Comparison of ENCODE assay signal across 1 cellular context in the genomic region with DNA sequence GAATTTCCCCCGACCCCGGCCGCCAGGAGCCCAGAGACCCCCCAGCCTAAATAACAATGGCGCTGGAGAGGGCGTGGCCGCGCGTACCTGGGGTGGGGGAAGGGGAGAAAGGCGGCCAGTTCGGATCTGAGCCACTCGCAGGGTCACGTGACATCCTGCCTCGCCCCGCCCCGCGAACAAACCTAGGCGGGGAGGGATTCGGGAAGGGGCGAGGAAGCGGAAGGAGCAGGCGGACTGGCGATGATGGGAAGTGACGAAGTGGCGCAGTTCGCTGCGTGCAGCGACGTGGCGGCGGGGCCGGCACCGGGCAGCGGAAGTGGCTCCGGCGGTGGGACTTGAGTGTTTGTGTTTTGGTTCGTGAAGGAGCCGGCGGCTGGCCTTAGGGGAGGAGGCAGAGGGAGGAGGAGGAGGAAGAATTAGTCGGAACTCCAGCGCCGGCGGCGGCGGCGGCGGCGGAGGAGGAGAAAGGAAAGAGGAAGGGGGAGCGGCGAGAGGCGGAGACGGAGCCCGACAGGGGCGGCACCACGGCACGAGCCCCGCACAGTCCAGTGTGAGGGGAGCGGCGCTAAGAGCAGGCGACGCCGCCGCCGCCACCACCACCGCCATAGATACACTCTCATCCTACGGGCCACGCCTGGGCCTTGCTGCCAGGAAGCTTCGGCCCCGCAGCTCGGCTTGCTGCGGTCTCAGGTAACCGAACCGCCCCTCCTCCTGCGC.
TF ChIP-seq lines count a peak whose summit lies in the region.

A gene with protein sequence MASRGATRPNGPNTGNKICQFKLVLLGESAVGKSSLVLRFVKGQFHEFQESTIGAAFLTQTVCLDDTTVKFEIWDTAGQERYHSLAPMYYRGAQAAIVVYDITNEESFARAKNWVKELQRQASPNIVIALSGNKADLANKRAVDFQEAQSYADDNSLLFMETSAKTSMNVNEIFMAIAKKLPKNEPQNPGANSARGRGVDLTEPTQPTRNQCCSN (plus strand): TSS at position 266 of the 717 bp plus-strand sequence. CDS start 3,802 bp downstream, outside the sequence.

TF ChIP-seq in HepG2, 621 proteins besides CTCF, POLR2A, EP300 and RAD21 (continued from another document and continues in another):
- TF ChIP-seq ZEB1 (IDR thresholded peaks at IDR 0.05; ENCODE audit: insufficient replicate concordance, low read depth), result peak; percentile 86
- peak; percentile 80 for TF ChIP-seq ZNF501 (CRISPR knock-in tag; IDR thresholded peaks at IDR 0.05)
- 0 out of 2 replicates have a peak, but pooled peaks have one; percentile 44 for TF ChIP-seq ZNF510 (CRISPR knock-in tag; IDR thresholded peaks at IDR 0.05; ENCODE audit: low read depth)
- no peak for TF ChIP-seq HHEX (CRISPR knock-in tag; IDR thresholded peaks at IDR 0.05)
- no peak; the same call in 1 of the 2 replicates for TF ChIP-seq MIXL1 (CRISPR knock-in tag; IDR thresholded peaks at IDR 0.05)
- no peak for TF ChIP-seq ZNF496 (CRISPR knock-in tag; IDR thresholded peaks at IDR 0.05; ENCODE audit: insufficient replicate concordance)
- TF ChIP-seq ZNF678 (CRISPR knock-in tag; IDR thresholded peaks at IDR 0.05), result no peak
- TF ChIP-seq, protein P1, sequence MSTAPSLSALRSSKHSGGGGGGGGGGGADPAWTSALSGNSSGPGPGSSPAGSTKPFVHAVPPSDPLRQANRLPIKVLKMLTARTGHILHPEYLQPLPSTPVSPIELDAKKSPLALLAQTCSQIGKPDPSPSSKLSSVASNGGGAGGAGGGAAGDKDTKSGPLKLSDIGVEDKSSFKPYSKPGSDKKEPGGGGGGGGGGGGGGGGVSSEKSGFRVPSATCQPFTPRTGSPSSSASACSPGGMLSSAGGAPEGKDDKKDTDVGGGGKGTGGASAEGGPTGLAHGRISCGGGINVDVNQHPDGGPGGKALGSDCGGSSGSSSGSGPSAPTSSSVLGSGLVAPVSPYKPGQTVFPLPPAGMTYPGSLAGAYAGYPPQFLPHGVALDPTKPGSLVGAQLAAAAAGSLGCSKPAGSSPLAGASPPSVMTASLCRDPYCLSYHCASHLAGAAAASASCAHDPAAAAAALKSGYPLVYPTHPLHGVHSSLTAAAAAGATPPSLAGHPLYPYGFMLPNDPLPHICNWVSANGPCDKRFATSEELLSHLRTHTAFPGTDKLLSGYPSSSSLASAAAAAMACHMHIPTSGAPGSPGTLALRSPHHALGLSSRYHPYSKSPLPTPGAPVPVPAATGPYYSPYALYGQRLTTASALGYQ (CRISPR knock-in tag; IDR thresholded peaks at IDR 0.05), result peak; percentile 42; the same call in 1 of the 2 replicates
- no peak for TF ChIP-seq PRPF4 (IDR thresholded peaks at IDR 0.05; ENCODE audit: low read depth, low read length, poor library complexity, severe bottlenecking)
- TF ChIP-seq, protein P2, sequence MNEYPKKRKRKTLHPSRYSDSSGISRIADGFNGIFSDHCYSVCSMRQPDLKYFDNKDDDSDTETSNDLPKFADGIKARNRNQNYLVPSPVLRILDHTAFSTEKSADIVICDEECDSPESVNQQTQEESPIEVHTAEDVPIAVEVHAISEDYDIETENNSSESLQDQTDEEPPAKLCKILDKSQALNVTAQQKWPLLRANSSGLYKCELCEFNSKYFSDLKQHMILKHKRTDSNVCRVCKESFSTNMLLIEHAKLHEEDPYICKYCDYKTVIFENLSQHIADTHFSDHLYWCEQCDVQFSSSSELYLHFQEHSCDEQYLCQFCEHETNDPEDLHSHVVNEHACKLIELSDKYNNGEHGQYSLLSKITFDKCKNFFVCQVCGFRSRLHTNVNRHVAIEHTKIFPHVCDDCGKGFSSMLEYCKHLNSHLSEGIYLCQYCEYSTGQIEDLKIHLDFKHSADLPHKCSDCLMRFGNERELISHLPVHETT (CRISPR knock-in tag; conservative IDR thresholded peaks at IDR 0.05), result no peak; the same call in 1 of the 2 replicates
- TF ChIP-seq NFRKB (IDR thresholded peaks at IDR 0.05), result peak; percentile 58; the same call in 1 of the 2 replicates
- TF ChIP-seq, protein P3, sequence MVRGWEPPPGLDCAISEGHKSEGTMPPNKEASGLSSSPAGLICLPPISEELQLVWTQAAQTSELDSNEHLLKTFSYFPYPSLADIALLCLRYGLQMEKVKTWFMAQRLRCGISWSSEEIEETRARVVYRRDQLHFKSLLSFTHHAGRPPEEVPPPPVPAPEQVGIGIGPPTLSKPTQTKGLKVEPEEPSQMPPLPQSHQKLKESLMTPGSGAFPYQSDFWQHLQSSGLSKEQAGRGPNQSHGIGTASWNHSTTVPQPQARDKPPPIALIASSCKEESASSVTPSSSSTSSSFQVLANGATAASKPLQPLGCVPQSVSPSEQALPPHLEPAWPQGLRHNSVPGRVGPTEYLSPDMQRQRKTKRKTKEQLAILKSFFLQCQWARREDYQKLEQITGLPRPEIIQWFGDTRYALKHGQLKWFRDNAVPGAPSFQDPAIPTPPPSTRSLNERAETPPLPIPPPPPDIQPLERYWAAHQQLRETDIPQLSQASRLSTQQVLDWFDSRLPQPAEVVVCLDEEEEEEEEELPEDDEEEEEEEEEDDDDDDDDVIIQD (CRISPR knock-in tag; IDR thresholded peaks at IDR 0.05; ENCODE audit: low read depth), result peak; percentile 80
- TF ChIP-seq, protein P4, sequence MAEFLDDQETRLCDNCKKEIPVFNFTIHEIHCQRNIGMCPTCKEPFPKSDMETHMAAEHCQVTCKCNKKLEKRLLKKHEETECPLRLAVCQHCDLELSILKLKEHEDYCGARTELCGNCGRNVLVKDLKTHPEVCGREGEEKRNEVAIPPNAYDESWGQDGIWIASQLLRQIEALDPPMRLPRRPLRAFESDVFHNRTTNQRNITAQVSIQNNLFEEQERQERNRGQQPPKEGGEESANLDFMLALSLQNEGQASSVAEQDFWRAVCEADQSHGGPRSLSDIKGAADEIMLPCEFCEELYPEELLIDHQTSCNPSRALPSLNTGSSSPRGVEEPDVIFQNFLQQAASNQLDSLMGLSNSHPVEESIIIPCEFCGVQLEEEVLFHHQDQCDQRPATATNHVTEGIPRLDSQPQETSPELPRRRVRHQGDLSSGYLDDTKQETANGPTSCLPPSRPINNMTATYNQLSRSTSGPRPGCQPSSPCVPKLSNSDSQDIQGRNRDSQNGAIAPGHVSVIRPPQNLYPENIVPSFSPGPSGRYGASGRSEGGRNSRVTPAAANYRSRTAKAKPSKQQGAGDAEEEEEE (CRISPR knock-in tag; IDR thresholded peaks at IDR 0.05; ENCODE audit: borderline replicate concordance), result peak; percentile 68; the same call in 1 of the 2 replicates
- TF ChIP-seq TBX3 (IDR thresholded peaks at IDR 0.05; ENCODE audit: borderline replicate concordance), result peak; percentile 68; the same call in 1 of the 2 replicates
- TF ChIP-seq YEATS2 (CRISPR knock-in tag; IDR thresholded peaks at IDR 0.05; ENCODE audit: borderline replicate concordance), result peak; percentile 94
- TF ChIP-seq NFYB (CRISPR knock-in tag; IDR thresholded peaks at IDR 0.05), result peak; percentile 59
- TF ChIP-seq KDM2A (CRISPR knock-in tag; IDR thresholded peaks at IDR 0.05; ENCODE audit: borderline replicate concordance, low read depth), result peak; percentile 87
- TF ChIP-seq, protein P5, sequence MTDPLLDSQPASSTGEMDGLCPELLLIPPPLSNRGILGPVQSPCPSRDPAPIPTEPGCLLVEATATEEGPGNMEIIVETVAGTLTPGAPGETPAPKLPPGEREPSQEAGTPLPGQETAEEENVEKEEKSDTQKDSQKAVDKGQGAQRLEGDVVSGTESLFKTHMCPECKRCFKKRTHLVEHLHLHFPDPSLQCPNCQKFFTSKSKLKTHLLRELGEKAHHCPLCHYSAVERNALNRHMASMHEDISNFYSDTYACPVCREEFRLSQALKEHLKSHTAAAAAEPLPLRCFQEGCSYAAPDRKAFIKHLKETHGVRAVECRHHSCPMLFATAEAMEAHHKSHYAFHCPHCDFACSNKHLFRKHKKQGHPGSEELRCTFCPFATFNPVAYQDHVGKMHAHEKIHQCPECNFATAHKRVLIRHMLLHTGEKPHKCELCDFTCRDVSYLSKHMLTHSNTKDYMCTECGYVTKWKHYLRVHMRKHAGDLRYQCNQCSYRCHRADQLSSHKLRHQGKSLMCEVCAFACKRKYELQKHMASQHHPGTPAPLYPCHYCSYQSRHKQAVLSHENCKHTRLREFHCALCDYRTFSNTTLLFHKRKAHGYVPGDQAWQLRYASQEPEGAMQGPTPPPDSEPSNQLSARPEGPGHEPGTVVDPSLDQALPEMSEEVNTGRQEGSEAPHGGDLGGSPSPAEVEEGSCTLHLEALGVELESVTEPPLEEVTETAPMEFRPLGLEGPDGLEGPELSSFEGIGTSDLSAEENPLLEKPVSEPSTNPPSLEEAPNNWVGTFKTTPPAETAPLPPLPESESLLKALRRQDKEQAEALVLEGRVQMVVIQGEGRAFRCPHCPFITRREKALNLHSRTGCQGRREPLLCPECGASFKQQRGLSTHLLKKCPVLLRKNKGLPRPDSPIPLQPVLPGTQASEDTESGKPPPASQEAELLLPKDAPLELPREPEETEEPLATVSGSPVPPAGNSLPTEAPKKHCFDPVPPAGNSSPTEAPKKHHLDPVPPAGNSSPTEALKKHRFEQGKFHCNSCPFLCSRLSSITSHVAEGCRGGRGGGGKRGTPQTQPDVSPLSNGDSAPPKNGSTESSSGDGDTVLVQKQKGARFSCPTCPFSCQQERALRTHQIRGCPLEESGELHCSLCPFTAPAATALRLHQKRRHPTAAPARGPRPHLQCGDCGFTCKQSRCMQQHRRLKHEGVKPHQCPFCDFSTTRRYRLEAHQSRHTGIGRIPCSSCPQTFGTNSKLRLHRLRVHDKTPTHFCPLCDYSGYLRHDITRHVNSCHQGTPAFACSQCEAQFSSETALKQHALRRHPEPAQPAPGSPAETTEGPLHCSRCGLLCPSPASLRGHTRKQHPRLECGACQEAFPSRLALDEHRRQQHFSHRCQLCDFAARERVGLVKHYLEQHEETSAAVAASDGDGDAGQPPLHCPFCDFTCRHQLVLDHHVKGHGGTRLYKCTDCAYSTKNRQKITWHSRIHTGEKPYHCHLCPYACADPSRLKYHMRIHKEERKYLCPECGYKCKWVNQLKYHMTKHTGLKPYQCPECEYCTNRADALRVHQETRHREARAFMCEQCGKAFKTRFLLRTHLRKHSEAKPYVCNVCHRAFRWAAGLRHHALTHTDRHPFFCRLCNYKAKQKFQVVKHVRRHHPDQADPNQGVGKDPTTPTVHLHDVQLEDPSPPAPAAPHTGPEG (CRISPR knock-in tag; IDR thresholded peaks at IDR 0.05), result 0 out of 2 replicates have a peak, but pooled peaks have one; percentile 6
- no peak; the same call in 1 of the 2 replicates for TF ChIP-seq KDM5A (IDR thresholded peaks at IDR 0.05; ENCODE audit: borderline replicate concordance, low read length)
- peak; percentile 31 for TF ChIP-seq RBM39 (IDR thresholded peaks at IDR 0.05; ENCODE audit: low read depth, low read length, poor library complexity, severe bottlenecking)
- TF ChIP-seq MED1 (CRISPR knock-in tag; IDR thresholded peaks at IDR 0.05), result peak; percentile 68
- no peak for TF ChIP-seq ZNF746 (CRISPR knock-in tag; IDR thresholded peaks at IDR 0.05)
- peak; percentile 94 for TF ChIP-seq KAT8 (CRISPR knock-in tag; IDR thresholded peaks at IDR 0.05)
- TF ChIP-seq FOXC1 (CRISPR knock-in tag; IDR thresholded peaks at IDR 0.05; ENCODE audit: borderline replicate concordance), result no peak; the same call in 1 of the 2 replicates
- no peak for TF ChIP-seq SALL2 (CRISPR knock-in tag; IDR thresholded peaks at IDR 0.05)
- TF ChIP-seq RARA (CRISPR knock-in tag; IDR thresholded peaks at IDR 0.05), result peak; percentile 11; the same call in 1 of the 2 replicates
- 0 out of 2 replicates have a peak, but pooled peaks have one; percentile 47 for TF ChIP-seq STAT5B (CRISPR knock-in tag; IDR thresholded peaks at IDR 0.05)
- TF ChIP-seq ZNF670 (CRISPR knock-in tag; IDR thresholded peaks at IDR 0.05; ENCODE audit: borderline replicate concordance), result no peak
- TF ChIP-seq, protein P6, sequence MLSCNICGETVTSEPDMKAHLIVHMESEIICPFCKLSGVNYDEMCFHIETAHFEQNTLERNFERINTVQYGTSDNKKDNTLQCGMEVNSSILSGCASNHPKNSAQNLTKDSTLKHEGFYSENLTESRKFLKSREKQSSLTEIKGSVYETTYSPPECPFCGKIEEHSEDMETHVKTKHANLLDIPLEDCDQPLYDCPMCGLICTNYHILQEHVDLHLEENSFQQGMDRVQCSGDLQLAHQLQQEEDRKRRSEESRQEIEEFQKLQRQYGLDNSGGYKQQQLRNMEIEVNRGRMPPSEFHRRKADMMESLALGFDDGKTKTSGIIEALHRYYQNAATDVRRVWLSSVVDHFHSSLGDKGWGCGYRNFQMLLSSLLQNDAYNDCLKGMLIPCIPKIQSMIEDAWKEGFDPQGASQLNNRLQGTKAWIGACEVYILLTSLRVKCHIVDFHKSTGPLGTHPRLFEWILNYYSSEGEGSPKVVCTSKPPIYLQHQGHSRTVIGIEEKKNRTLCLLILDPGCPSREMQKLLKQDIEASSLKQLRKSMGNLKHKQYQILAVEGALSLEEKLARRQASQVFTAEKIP (CRISPR knock-in tag; IDR thresholded peaks at IDR 0.05; ENCODE audit: borderline replicate concordance), result no peak
- TF ChIP-seq, protein P7, sequence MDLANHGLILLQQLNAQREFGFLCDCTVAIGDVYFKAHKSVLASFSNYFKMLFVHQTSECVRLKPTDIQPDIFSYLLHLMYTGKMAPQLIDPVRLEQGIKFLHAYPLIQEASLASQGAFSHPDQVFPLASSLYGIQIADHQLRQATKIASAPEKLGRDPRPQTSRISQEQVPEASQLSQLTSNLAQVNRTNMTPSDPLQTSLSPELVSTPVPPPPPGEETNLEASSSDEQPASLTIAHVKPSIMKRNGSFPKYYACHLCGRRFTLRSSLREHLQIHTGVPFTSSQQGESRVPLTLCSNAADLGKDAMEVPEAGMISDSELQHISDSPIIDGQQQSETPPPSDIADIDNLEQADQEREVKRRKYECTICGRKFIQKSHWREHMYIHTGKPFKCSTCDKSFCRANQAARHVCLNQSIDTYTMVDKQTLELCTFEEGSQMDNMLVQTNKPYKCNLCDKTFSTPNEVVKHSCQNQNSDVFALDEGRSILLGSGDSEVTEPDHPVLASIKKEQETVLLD (CRISPR knock-in tag; IDR thresholded peaks at IDR 0.05; ENCODE audit: low read depth), result peak; percentile 67
- TF ChIP-seq KDM6A (CRISPR knock-in tag; IDR thresholded peaks at IDR 0.05; ENCODE audit: low read depth), result no peak
- TF ChIP-seq SMC3 (IDR thresholded peaks at IDR 0.05; ENCODE audit: low read length), result no peak
- TF ChIP-seq NFE2 (CRISPR knock-in tag; IDR thresholded peaks at IDR 0.05), result no peak
- no peak for TF ChIP-seq ZNF296 (CRISPR knock-in tag; conservative IDR thresholded peaks at IDR 0.05)
- no peak for TF ChIP-seq TBP (CRISPR knock-in tag; IDR thresholded peaks at IDR 0.05)
- TF ChIP-seq, protein P8, sequence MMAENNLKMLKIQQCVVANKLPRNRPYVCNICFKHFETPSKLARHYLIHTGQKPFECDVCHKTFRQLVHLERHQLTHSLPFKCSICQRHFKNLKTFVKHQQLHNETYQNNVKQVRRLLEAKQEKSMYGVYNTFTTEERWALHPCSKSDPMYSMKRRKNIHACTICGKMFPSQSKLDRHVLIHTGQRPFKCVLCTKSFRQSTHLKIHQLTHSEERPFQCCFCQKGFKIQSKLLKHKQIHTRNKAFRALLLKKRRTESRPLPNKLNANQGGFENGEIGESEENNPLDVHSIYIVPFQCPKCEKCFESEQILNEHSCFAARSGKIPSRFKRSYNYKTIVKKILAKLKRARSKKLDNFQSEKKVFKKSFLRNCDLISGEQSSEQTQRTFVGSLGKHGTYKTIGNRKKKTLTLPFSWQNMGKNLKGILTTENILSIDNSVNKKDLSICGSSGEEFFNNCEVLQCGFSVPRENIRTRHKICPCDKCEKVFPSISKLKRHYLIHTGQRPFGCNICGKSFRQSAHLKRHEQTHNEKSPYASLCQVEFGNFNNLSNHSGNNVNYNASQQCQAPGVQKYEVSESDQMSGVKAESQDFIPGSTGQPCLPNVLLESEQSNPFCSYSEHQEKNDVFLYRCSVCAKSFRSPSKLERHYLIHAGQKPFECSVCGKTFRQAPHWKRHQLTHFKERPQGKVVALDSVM (CRISPR knock-in tag; IDR thresholded peaks at IDR 0.05), result no peak
- no peak for TF ChIP-seq XRCC5 (optimal IDR thresholded peaks at IDR 0.05; ENCODE audit: low read length)
- peak; percentile 90 for TF ChIP-seq DMAP1 (CRISPR knock-in tag; IDR thresholded peaks at IDR 0.05)
- TF ChIP-seq MAFF (IDR thresholded peaks at IDR 0.05; ENCODE audit: low read depth, low read length), result no peak
- TF ChIP-seq TCF7 (IDR thresholded peaks at IDR 0.05; ENCODE audit: low read depth), result no peak
- TF ChIP-seq RFX5 (IDR thresholded peaks at IDR 0.05; ENCODE audit: low read depth, low read length), result no peak
